In genomic region chr22:48004038-48004437, GRCh38 we compare ENCODE assay signal across 24 cellular contexts.
"Had no signal": no experiment of that assay in that cellular context is flagged by ENCODE, and none has a peak within 500 bp of the region (broad histone marks: within the 10 kb centered on the region; RNA-seq: fewer than 3 reads in every experiment).

No MANE protein-coding gene starts in this region.

- H3K9me3 ChIP-seq: esophagus squamous epithelium, heart right ventricle, pancreas, right lobe of liver, testis, upper lobe of right lung had no signal

- H3K4me1 Mint-ChIP-seq: immature natural killer cell; memory B cell; naive thymus-derived CD8-positive, alpha-beta T cell; stimulated activated naive CD8-positive, alpha-beta T cell treated with anti-CD3 and anti-CD28 coated beads, Interleukin-15, amount 100 ng/mL, for 72 hours; T-cell had no signal

- H3K9me3 Mint-ChIP-seq: activated T-cell treated with anti-CD3 and anti-CD28 coated beads, Interleukin-2, amount 50 U/mL, for 72 hours; immature natural killer cell; memory B cell; naive thymus-derived CD8-positive, alpha-beta T cell; stimulated activated naive CD8-positive, alpha-beta T cell treated with anti-CD3 and anti-CD28 coated beads, Interleukin-15, amount 100 ng/mL, for 72 hours; T-cell had no signal

- FAIRE-seq: bronchial epithelial cell, pancreas, small intestine had no signal

- ATAC-seq: activated T-cell treated with anti-CD3 and anti-CD28 coated beads, Interleukin-2, amount 50 U/mL, for 72 hours; heart right ventricle; left ventricle myocardium superior; naive thymus-derived CD8-positive, alpha-beta T cell; pancreas; right lobe of liver; stimulated activated naive CD8-positive, alpha-beta T cell treated with anti-CD3 and anti-CD28 coated beads, Interleukin-15, amount 100 ng/mL, for 72 hours; T-cell; upper lobe of right lung had no signal

- H3K4me3 ChIP-seq: esophagus squamous epithelium, heart right ventricle, pancreas, right lobe of liver, testis, upper lobe of right lung had no signal

- H3K36me3 Mint-ChIP-seq: immature natural killer cell; memory B cell; naive thymus-derived CD8-positive, alpha-beta T cell; T-cell had no signal

- H3K27me3 ChIP-seq: right lobe of liver, testis had no signal

- H3K27ac Mint-ChIP-seq: activated T-cell treated with anti-CD3 and anti-CD28 coated beads, Interleukin-2, amount 50 U/mL, for 72 hours; immature natural killer cell; memory B cell; naive thymus-derived CD8-positive, alpha-beta T cell; stimulated activated naive CD8-positive, alpha-beta T cell treated with anti-CD3 and anti-CD28 coated beads, Interleukin-15, amount 100 ng/mL, for 72 hours; T-cell had no signal

- H3K27ac ChIP-seq: esophagus squamous epithelium, heart right ventricle, pancreas, right lobe of liver, testis, upper lobe of right lung had no signal

- H3K4me3 Mint-ChIP-seq: activated T-cell treated with anti-CD3 and anti-CD28 coated beads, Interleukin-2, amount 50 U/mL, for 72 hours; immature natural killer cell; memory B cell; naive thymus-derived CD8-positive, alpha-beta T cell; stimulated activated naive CD8-positive, alpha-beta T cell treated with anti-CD3 and anti-CD28 coated beads, Interleukin-15, amount 100 ng/mL, for 72 hours; T-cell had no signal

- H3K27me3 Mint-ChIP-seq: stimulated activated naive CD8-positive, alpha-beta T cell treated with anti-CD3 and anti-CD28 coated beads, Interleukin-15, amount 100 ng/mL, for 72 hours had no signal

- H3K4me1 ChIP-seq: esophagus squamous epithelium, heart right ventricle, pancreas, right lobe of liver, testis, upper lobe of right lung had no signal

- H3K36me3 ChIP-seq: esophagus squamous epithelium, heart right ventricle, pancreas, right lobe of liver, upper lobe of right lung had no signal

- DNase-seq: activated CD4-positive, alpha-beta T cell treated with anti-CD3 and anti-CD28 coated beads, Interleukin-2, amount 50 U/mL, for 1 hour; activated effector memory CD4-positive, alpha-beta T cell treated with anti-CD3 and anti-CD28 coated beads, Interleukin-2, amount 50 U/mL, for 16 hours; activated naive CD4-positive, alpha-beta T cell treated with anti-CD3 and anti-CD28 coated beads, Interleukin-2, amount 50 U/mL, for 16 hours; activated T-cell treated with anti-CD3 and anti-CD28 coated beads, Interleukin-2, amount 50 U/mL, for 72 hours; cerebellar nuclear complex; effector CD4-positive, alpha-beta T cell; esophagus squamous epithelium; heart right ventricle; immature natural killer cell; kidney glomerular epithelial cell; left ventricle myocardium superior; naive thymus-derived CD8-positive, alpha-beta T cell; pancreas; right lobe of liver; small intestine; stimulated activated CD4-positive, alpha-beta T cell treated with anti-CD3 and anti-CD28 coated beads, Interleukin-15, amount 100 ng/mL, for 24 hours; stimulated activated CD4-positive, alpha-beta T cell treated with anti-CD3 and anti-CD28 coated beads, Interleukin-2, amount 100 ng/mL, for 48 hours; stimulated activated naive CD8-positive, alpha-beta T cell treated with anti-CD3 and anti-CD28 coated beads, Interleukin-15, amount 100 ng/mL, for 72 hours; T-cell; T-helper 9 cell; testis; upper lobe of right lung had no signal
